ENCODE assay signal across 1 cellular context in genomic region chr20:58188496-58188895, GRCh38.
TF ChIP-seq lines count a peak whose summit lies in the region.

No MANE protein-coding gene starts in this region.

TF ChIP-seq in H1, 55 proteins besides CTCF, POLR2A, EP300 and RAD21:
- TF ChIP-seq MAX (IDR thresholded peaks at IDR 0.05) (no peak), POLR2AphosphoS5 (IDR thresholded peaks at IDR 0.05; ENCODE audit: low read depth, low read length) (no peak), SP1 (IDR thresholded peaks at IDR 0.05; ENCODE audit: low read depth, low read length) (0 out of 2 replicates have a peak, but pooled peaks have one; percentile 9), TBP (IDR thresholded peaks at IDR 0.05; ENCODE audit: low read depth, low read length) (no peak), HDAC6 (IDR thresholded peaks at IDR 0.05; ENCODE audit: low read depth, low read length) (no peak)
